In genomic region chr3:120602682-120603081, GRCh38 we compare ENCODE assay signal across 21 cellular contexts. TPM values are rescaled to one million over a fixed set of nuclear protein-coding genes. Genes with fewer than 3 reads are reported as not detected.
DNase-seq lines count a peak whose midpoint lies in the region; ATAC-seq, FAIRE-seq and TF ChIP-seq lines count a peak whose summit lies in the region.
"Had no signal": no experiment of that assay in that cellular context is flagged by ENCODE, and none has a peak within 500 bp of the region (broad histone marks: within the 10 kb centered on the region; RNA-seq: fewer than 3 reads in every experiment).

No MANE protein-coding gene starts in this region.

- no peaks in the 10 kb centered on the region for H3K9me3 ChIP-seq in CD4-positive, alpha-beta T cell (ENCODE audit: control insufficient read depth, low read length)
- H3K9me3 ChIP-seq in HCT116 (ENCODE audit: control insufficient read depth in 1 of 2, insufficient read depth in 1 of 2, low read depth in 1 of 2, low read length in 2 of 2) (no peaks in the 10 kb centered on the region), endothelial cell of umbilical vein (replicated peaks; ENCODE audit: control insufficient read depth, insufficient read depth, low read length) (no peaks in the 10 kb centered on the region)
- H3K9me3 ChIP-seq: SJCRH30 had no signal

- H3K27ac Mint-ChIP-seq in CD4-positive, alpha-beta T cell = peak overlapping the region; percentile 38

- H3K36me3 Mint-ChIP-seq in CD4-positive, alpha-beta T cell (ENCODE audit: low read depth) = peaks cover 34% of the 10 kb centered on the region

- no peaks in the 10 kb centered on the region for H3K9me1 ChIP-seq in endothelial cell of umbilical vein (replicated peaks; ENCODE audit: control insufficient read depth, extremely low read depth, insufficient read depth, low read length)

- H3K9me2 ChIP-seq in HCT116 (ENCODE audit: insufficient read depth) = no peaks in the 10 kb centered on the region

- H3K36me3 ChIP-seq in HCT116 (ENCODE audit: control insufficient read depth in 1 of 2, insufficient read depth in 2 of 2, low read length in 2 of 2) (peaks cover 20 to 21% of the 10 kb centered on the region in 2 experiments; a peak in 3 of 4 replicates), endothelial cell of umbilical vein (ENCODE audit: control insufficient read depth in 2 of 2, extremely low read depth in 1 of 2, insufficient read depth in 2 of 2, low read length in 2 of 2) (peaks cover 9 to 18% of the 10 kb centered on the region in 2 experiments)

- 0 out of 2 replicates have a peak overlapping the region, but pooled peaks have one; percentile 22 for H3K27ac ChIP-seq in 22Rv1
- no peak overlapping the region for H3K27ac ChIP-seq in CD4-positive, alpha-beta T cell (ENCODE audit: low read depth, low read length)
- no peak overlapping the region for H3K27ac ChIP-seq in HCT116 (ENCODE audit: low read depth, low read length)
- H3K27ac ChIP-seq in endothelial cell of umbilical vein (ENCODE audit: insufficient read depth, low read depth, low read length) = no peak overlapping the region
- H3K27ac ChIP-seq: C4-2B, HL-60, PC-9, SJCRH30 had no signal

- TF ChIP-seq RAD21 in HCT116 (IDR thresholded peaks at IDR 0.05; ENCODE audit: low read depth) = no peak

- dilution Hi-C loops in endothelial cell of umbilical vein (cut with MboI; ENCODE audit: extremely low pct_ligation_motif_present, low sequenced_read_pairs) = no loop called here

- H4K20me1 ChIP-seq in HCT116 (ENCODE audit: insufficient read depth) (no peaks in the 10 kb centered on the region), endothelial cell of umbilical vein (replicated peaks; ENCODE audit: control insufficient read depth, extremely low read depth, insufficient read depth, low read length) (no peaks in the 10 kb centered on the region)

- DNase-seq in CD4-positive, alpha-beta T cell = no peak
- DNase-seq in HCT116 (ENCODE audit: low read depth, low spot score) (no peak), endothelial cell of umbilical vein (ENCODE audit: low read depth, low spot score) (no peak), mucosa of gallbladder (ENCODE audit: low spot score) (no peak), NCI-H2227 treated with DMSO at 0.1 percent for 48 hours (lab: John Stamatoyannopoulos, UW) (no peak)
- DNase-seq: AML-193, DMS 273 treated with DMSO at 0.1 percent for 48 hours, IMR-90, Karpas-422, NCI-H1417 treated with DMSO at 0.1 percent for 48 hours, NCI-H1930, NCI-H345, NCI-H524 treated with DMSO at 0.1 percent for 48 hours, PC-9, SJCRH30 had no signal

- no peak overlapping the region for H3K9ac ChIP-seq in HCT116 (ENCODE audit: low read length)
- H3K9ac ChIP-seq in endothelial cell of umbilical vein (replicated peaks; ENCODE audit: extremely low read depth, insufficient read depth, low read length) = no peak overlapping the region

- CTCF ChIA-PET in CD4-positive, alpha-beta T cell (lab: Charles Lee) = no interaction called here
- CTCF ChIA-PET in HCT116 (lab: Charles Lee) = no interaction called here
- CTCF ChIA-PET in endothelial cell of umbilical vein (lab: Charles Lee) = interaction anchor here (3.4 kb wide), 1 partner anchor 192 kb away, joined by 16 read pairs; no protein-coding TSS in a partner anchor

- no peaks in the 10 kb centered on the region for H3K27me3 ChIP-seq in CD4-positive, alpha-beta T cell (ENCODE audit: control insufficient read depth, insufficient read depth, low read length)
- H3K27me3 ChIP-seq in HCT116 (ENCODE audit: insufficient read depth, low read length) = no peaks in the 10 kb centered on the region
- no peaks in the 10 kb centered on the region for H3K27me3 ChIP-seq in endothelial cell of umbilical vein (ENCODE audit: control insufficient read depth in 2 of 2, insufficient read depth in 2 of 2, low read length in 2 of 2)
- H3K27me3 ChIP-seq: SJCRH30 had no signal

- RAD21 ChIA-PET in HCT116 (lab: Charles Lee; ENCODE audit: low non-redundant PET in 1 of 2, low total read pairs in 2 of 2, uncharacterized antibody in 2 of 2, unreplicated experiment in 2 of 2) = no interaction called here

- H3K4me1 Mint-ChIP-seq in CD4-positive, alpha-beta T cell (ENCODE audit: low read depth) = no peaks in the 10 kb centered on the region

- H3K27me3 Mint-ChIP-seq in CD4-positive, alpha-beta T cell = no peaks in the 10 kb centered on the region

- H3K4me3 ChIP-seq in HCT116 (replicated peaks in 1 of 2; ENCODE audit: low read depth in 1 of 2, low read length in 2 of 2) (no peak overlapping the region), endothelial cell of umbilical vein (replicated peaks in 1 of 3; ENCODE audit: insufficient read depth in 1 of 3, low read depth in 1 of 3, low read length in 3 of 3) (no peak overlapping the region)
- H3K4me3 ChIP-seq: PC-9, SJCRH30 had no signal

- H3K9me3 Mint-ChIP-seq in CD4-positive, alpha-beta T cell = no peaks in the 10 kb centered on the region

- FAIRE-seq in endothelial cell of umbilical vein (lab: Jason Lieb, UNC) = no peak
- FAIRE-seq: G401.6, H54 had no signal

- H3K4me1 ChIP-seq in HCT116 (ENCODE audit: control insufficient read depth in 1 of 2, insufficient read depth in 2 of 2, low read length in 2 of 2) (no peaks in the 10 kb centered on the region), endothelial cell of umbilical vein (ENCODE audit: control insufficient read depth, extremely low read depth, insufficient read depth, low read length) (no peaks in the 10 kb centered on the region)
- H3K4me1 ChIP-seq: SJCRH30 had no signal

- no peak for ATAC-seq in CD4-positive, alpha-beta T cell (ENCODE audit: poor library complexity)
- no peak for ATAC-seq in HCT116
- ATAC-seq in HG03432 (IDR thresholded peaks at IDR 0.05; ENCODE audit: unreplicated experiment) = no peak

- TF ChIP-seq POLR2A in HCT116 (IDR thresholded peaks at IDR 0.05; ENCODE audit: borderline replicate concordance, extremely low read depth, insufficient read depth, insufficient read length) (no peak), endothelial cell of umbilical vein (IDR thresholded peaks at IDR 0.05; ENCODE audit: low read depth, low read length) (no peak)

- H3K4me2 ChIP-seq in HCT116 (ENCODE audit: low read length) (no peak overlapping the region), endothelial cell of umbilical vein (ENCODE audit: insufficient read depth, low read length) (no peak overlapping the region)
- H3K4me2 ChIP-seq: PC-9 had no signal

- TF ChIP-seq CTCF in 22Rv1 (IDR thresholded peaks at IDR 0.05) = no peak
- no peak for TF ChIP-seq CTCF in CD4-positive, alpha-beta T cell (IDR thresholded peaks at IDR 0.05)
- no peak for TF ChIP-seq CTCF in HCT116 (IDR thresholded peaks at IDR 0.05 in 2 of 3, conservative IDR thresholded peaks at IDR 0.05 in 1 of 3; ENCODE audit: borderline replicate concordance in 1 of 3, insufficient read depth in 1 of 3, low read depth in 2 of 3, low read length in 2 of 3)
- TF ChIP-seq CTCF in endothelial cell of umbilical vein (IDR thresholded peaks at IDR 0.05; ENCODE audit: extremely low read depth in 1 of 2, insufficient read depth in 1 of 2, low read depth in 1 of 2, low read length in 2 of 2) = no peak

- POLR2A ChIA-PET in CD4-positive, alpha-beta T cell (lab: Charles Lee) = no interaction called here
- POLR2A ChIA-PET in HCT116 (lab: Charles Lee) = no interaction called here
- POLR2A ChIA-PET in endothelial cell of umbilical vein (lab: Charles Lee) = no interaction called here

- intact Hi-C loops in CD4-positive, alpha-beta T cell (cut with DNase I, micrococcal nuclease) = no loop called here
- intact Hi-C loops in HCT116 (cut with micrococcal nuclease) (no loop called here), endothelial cell of umbilical vein (cut with micrococcal nuclease) (no loop called here)

- no peak overlapping the region for H2AFZ ChIP-seq in HCT116 (ENCODE audit: low read depth, low read length, poor library complexity, severe bottlenecking)
- H2AFZ ChIP-seq in endothelial cell of umbilical vein (ENCODE audit: low read depth, low read length) = no peak overlapping the region
- H2AFZ ChIP-seq: PC-9 had no signal

- no peak overlapping the region for H3K4me3 Mint-ChIP-seq in CD4-positive, alpha-beta T cell

- BruUV-seq in HCT116 (replicated peaks; lab: Mats Ljungman, UMichigan) = no TSS peak
- no TSS peak for BruUV-seq in endothelial cell of umbilical vein (replicated peaks; lab: Mats Ljungman, UMichigan)

- peaks cover 33% of the 10 kb centered on the region for H3K79me2 ChIP-seq in HCT116 (ENCODE audit: insufficient read depth, low read length)
- H3K79me2 ChIP-seq in endothelial cell of umbilical vein (ENCODE audit: control insufficient read depth, insufficient read depth, low read length) = peaks cover 23% of the 10 kb centered on the region

TF ChIP-seq in HCT116, 20 proteins besides CTCF, POLR2A, EP300 and RAD21:
- TF ChIP-seq POLR2AphosphoS5 (IDR thresholded peaks at IDR 0.05; ENCODE audit: low read depth, low read length) = 0 out of 2 replicates have a peak, but pooled peaks have one; percentile 27
- no peak for TF ChIP-seq ATF3 (IDR thresholded peaks at IDR 0.05)

TF ChIP-seq in endothelial cell of umbilical vein, 7 proteins besides CTCF, POLR2A, EP300 and RAD21:
- TF ChIP-seq EZH2 (IDR thresholded peaks at IDR 0.05; ENCODE audit: borderline replicate concordance, low read depth, low read length, severe bottlenecking) = no peak
- TF ChIP-seq POLR2AphosphoS5 (IDR thresholded peaks at IDR 0.05; ENCODE audit: insufficient read depth, low read depth, low read length) = peak; percentile 26

RNA-seq across cellular contexts. Expression of gene NDUFB4, which starts 6.5 kb away (rescaled TPM):
- total RNA-seq in CD4-positive, alpha-beta T cell = 10 to 100 TPM; 81.3 to 84.0 TPM
- total RNA-seq in HCT116 (2021; ENCODE audit: unreplicated experiment) (161 TPM), endothelial cell of umbilical vein (140 TPM in 2 replicates), mucosa of gallbladder (125 TPM)
- polyA plus RNA-seq in HCT116 (2012) = 201 and 229 TPM in 2 replicates
- polyA plus RNA-seq in endothelial cell of umbilical vein = 191 and 210 TPM in 2 replicates
- 343 and 356 TPM in 2 replicates for polyA plus RNA-seq in endothelial cell of umbilical vein (2011; cell fraction: cytosol; rRNA removed)
- polyA plus RNA-seq in endothelial cell of umbilical vein (2011; cell fraction: nucleus; rRNA removed) = 127 and 147 TPM in 2 replicates
- 140 and 175 TPM in 2 replicates for polyA plus RNA-seq in endothelial cell of umbilical vein (2012)
- 82.7 and 87.0 TPM in 2 replicates for polyA minus RNA-seq in endothelial cell of umbilical vein
- 186 TPM for polyA minus RNA-seq in endothelial cell of umbilical vein (2011; cell fraction: cytosol; rRNA and poly(A)+ RNA removed)
- 38.2 and 42.2 TPM in 2 replicates for polyA minus RNA-seq in endothelial cell of umbilical vein (2011; cell fraction: nucleus; rRNA and poly(A)+ RNA removed)
